Comparison of ENCODE assay signal across 9 cellular contexts in the genomic region with DNA sequence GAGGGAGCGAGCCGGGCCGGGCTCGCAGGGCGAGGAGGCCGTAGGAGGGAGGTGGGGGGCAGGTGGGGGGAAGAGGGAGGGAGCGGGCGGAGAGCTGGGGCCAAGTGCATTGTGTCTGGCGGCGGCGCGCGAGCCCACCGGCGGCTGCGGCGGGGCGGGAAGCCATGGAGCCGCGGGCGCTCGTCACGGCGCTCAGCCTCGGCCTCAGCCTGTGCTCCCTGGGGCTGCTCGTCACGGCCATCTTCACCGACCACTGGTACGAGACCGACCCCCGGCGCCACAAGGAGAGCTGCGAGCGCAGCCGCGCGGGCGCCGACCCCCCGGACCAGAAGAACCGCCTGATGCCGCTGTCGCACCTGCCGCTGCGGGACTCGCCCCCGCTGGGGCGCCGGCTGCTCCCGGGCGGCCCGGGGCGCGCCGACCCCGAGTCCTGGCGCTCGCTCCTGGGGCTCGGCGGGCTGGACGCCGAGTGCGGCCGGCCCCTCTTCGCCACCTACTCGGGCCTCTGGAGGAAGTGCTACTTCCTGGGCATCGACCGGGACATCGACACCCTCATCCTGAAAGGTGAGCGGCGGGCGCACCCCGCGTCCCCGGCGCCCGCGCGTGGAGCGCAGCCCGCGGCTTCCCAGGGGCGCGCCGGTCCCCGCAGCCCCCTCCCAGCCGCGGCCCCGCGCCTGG. TPM values are rescaled to one million over a fixed set of nuclear protein-coding genes. Genes with fewer than 3 reads are reported as not detected.
DNase-seq lines count a peak whose midpoint lies in the region; ATAC-seq, FAIRE-seq and TF ChIP-seq lines count a peak whose summit lies in the region.
"Had no signal": no experiment of that assay in that cellular context is flagged by ENCODE, and none has a peak within 500 bp of the region (broad histone marks: within the 10 kb centered on the region; RNA-seq: fewer than 3 reads in every experiment).

A gene (plus strand): TSS at position 107 of the 678 bp plus-strand sequence. CDS start 58 bp downstream, at position 165.

- no peak for FAIRE-seq in RCC 7860 (lab: Jason Lieb, UNC)

- H3K27me3 ChIP-seq in neuron (ENCODE audit: insufficient read depth, low read length): no peaks in the 10 kb centered on the region

- no peaks in the 10 kb centered on the region for H3K36me3 ChIP-seq in neuron (ENCODE audit: insufficient read depth, low read length)

- H2AFZ ChIP-seq in neuron (ENCODE audit: low read depth, low read length): peak within 1 kb of the TSS; percentile 78

- H3K36me3 Mint-ChIP-seq in T-helper 17 cell (ENCODE audit: low read depth): peaks cover 11% of the 10 kb centered on the region

- no peak for ATAC-seq in T-helper 17 cell
- no peak for ATAC-seq in HG03095 (IDR thresholded peaks at IDR 0.05; ENCODE audit: unreplicated experiment)

- peak within 1 kb of the TSS; percentile 82 for H3K4me3 Mint-ChIP-seq in T-helper 17 cell

- no peak for TF ChIP-seq CTCF in fibroblast of mammary gland (conservative IDR thresholded peaks at IDR 0.05; ENCODE audit: control insufficient read depth, insufficient read depth, low read depth, low read length)

- DNase-seq in NCI-H146 (lab: John Stamatoyannopoulos, UW) (peak; percentile 78), NCI-H146 treated with DMSO at 0.1 percent for 48 hours (lab: John Stamatoyannopoulos, UW; ENCODE audit: unreplicated experiment) (no peak), T-helper 17 cell (no peak), fibroblast of mammary gland (ENCODE audit: low read depth) (no peak), AML-193 (lab: John Stamatoyannopoulos, UW) (no peak), RCC 7860 (ENCODE audit: low spot score) (no peak)

- H3K4me3 ChIP-seq in fibroblast of mammary gland (ENCODE audit: control insufficient read depth, low read depth, low read length): peak within 1 kb of the TSS; percentile 23
- H3K4me3 ChIP-seq in neuron (ENCODE audit: low read length): peak within 1 kb of the TSS; percentile 61

- H3K27me3 Mint-ChIP-seq in T-helper 17 cell: peaks cover 81% of the 10 kb centered on the region

- H3K4me1 ChIP-seq in neuron (ENCODE audit: insufficient read depth, low read length): peaks cover 23% of the 10 kb centered on the region

- H3K9me3 ChIP-seq in T-helper 17 cell (ENCODE audit: control insufficient read depth, low read length, poor library complexity, severe bottlenecking): no peaks in the 10 kb centered on the region
- no peaks in the 10 kb centered on the region for H3K9me3 ChIP-seq in neuron (ENCODE audit: low read length)

- peaks cover 8% of the 10 kb centered on the region for H3K4me1 Mint-ChIP-seq in T-helper 17 cell

- no peak within 1 kb of the TSS for H3K27ac Mint-ChIP-seq in T-helper 17 cell

RNA-seq across cellular contexts. Expression of the gene that starts here (rescaled TPM):
- total RNA-seq in T-helper 17 cell: under 1 TPM; 0.65 to 0.89 TPM
- total RNA-seq: T-helper 2 cell treated with Interferon-gamma antibody and Interleukin-4, amounts not matched to agents 100 ng/mL and 5 ng/mL, for 36 hours had no signal
